14 cellular contexts compared by ENCODE assay signal in the genomic region with DNA sequence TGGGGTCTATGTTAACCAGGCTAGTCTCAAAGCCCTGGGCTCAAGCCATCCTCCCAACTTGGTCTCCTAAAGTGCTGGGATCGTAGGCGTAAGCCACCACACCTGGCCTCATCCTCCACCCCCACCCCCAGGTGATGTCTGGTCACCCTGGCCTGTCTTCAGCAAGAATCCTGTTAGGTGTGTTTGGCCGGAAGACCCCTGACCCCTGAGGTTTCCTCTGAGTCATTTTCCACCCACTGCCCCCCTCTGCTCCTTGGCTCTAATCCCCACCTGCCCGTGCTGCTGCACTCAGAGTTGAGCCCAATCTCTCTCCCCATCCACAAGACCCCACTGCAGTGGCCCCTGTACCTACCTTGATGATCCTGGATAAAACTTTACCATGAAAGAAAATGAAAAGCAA. TPM values are rescaled to one million over a fixed set of nuclear protein-coding genes. Genes with fewer than 3 reads are reported as not detected.
DNase-seq lines count a peak whose midpoint lies in the region; ATAC-seq and TF ChIP-seq lines count a peak whose summit lies in the region.
"Had no signal": no experiment of that assay in that cellular context is flagged by ENCODE, and none has a peak within 500 bp of the region (broad histone marks: within the 10 kb centered on the region; RNA-seq: fewer than 3 reads in every experiment).

No MANE protein-coding gene starts in this region.

- H3K4me1 Mint-ChIP-seq in Caco-2 (ENCODE audit: low read depth, unreplicated experiment) (peaks cover 6% of the 10 kb centered on the region), GM23338 (peaks cover 39% of the 10 kb centered on the region)
- H3K4me1 Mint-ChIP-seq in activated T-helper 17 cell treated with anti-CD3 and anti-CD28 coated beads, Interleukin-2, amount 50 U/mL, for 72 hours: peaks cover 20% of the 10 kb centered on the region
- peaks cover 22% of the 10 kb centered on the region for H3K4me1 Mint-ChIP-seq in activated CD8-positive, alpha-beta memory T cell treated with anti-CD3 and anti-CD28 coated beads, Interleukin-2, amount 10 ng/mL, durations not matched to agents 7 days and 5 days

- POLR2A ChIA-PET in Caco-2 (lab: Charles Lee): no interaction called here

- no peak for ATAC-seq in GM23338
- ATAC-seq in activated T-helper 17 cell treated with anti-CD3 and anti-CD28 coated beads, Interleukin-2, amount 50 U/mL, for 72 hours (replicated peaks): no peak
- no peak for ATAC-seq in activated CD8-positive, alpha-beta memory T cell treated with anti-CD3 and anti-CD28 coated beads, Interleukin-2, amount 10 ng/mL, durations not matched to agents 7 days and 5 days

- H3K4me3 ChIP-seq in Caco-2 (ENCODE audit: low read depth, low read length) (no peak overlapping the region), GM23338 (no peak overlapping the region), iPS-18a (ENCODE audit: low read length) (no peak overlapping the region)

- H3K9me2 ChIP-seq in GM23338 (ENCODE audit: insufficient read depth): no peaks in the 10 kb centered on the region

- no peaks in the 10 kb centered on the region for H3K79me2 ChIP-seq in GM23338 (replicated peaks; ENCODE audit: insufficient read depth)

- H3K36me3 ChIP-seq in Caco-2 (ENCODE audit: control insufficient read depth, insufficient read depth, low read length) (peaks cover 1% of the 10 kb centered on the region), GM23338 (ENCODE audit: insufficient read depth) (no peaks in the 10 kb centered on the region), iPS-18a (ENCODE audit: control insufficient read depth, low read depth, low read length) (peaks cover 3% of the 10 kb centered on the region)

- no peaks in the 10 kb centered on the region for H3K27me3 ChIP-seq in Caco-2 (replicated peaks; ENCODE audit: control insufficient read depth, insufficient read depth, low read length)
- H3K27me3 ChIP-seq in GM23338 (ENCODE audit: insufficient read depth): no peaks in the 10 kb centered on the region
- no peaks in the 10 kb centered on the region for H3K27me3 ChIP-seq in iPS-18a (ENCODE audit: control insufficient read depth, insufficient read depth, low read length)
- H3K27me3 ChIP-seq: neutrophil had no signal

- CTCF ChIA-PET in Caco-2 (lab: Charles Lee): no interaction called here
- CTCF ChIA-PET in activated CD8-positive, alpha-beta memory T cell treated with anti-CD3 and anti-CD28 coated beads, Interleukin-2, amount 10 ng/mL, durations not matched to agents 7 days and 5 days (lab: Charles Lee): no interaction called here

- no peaks in the 10 kb centered on the region for H3K9me3 ChIP-seq in Caco-2
- no peaks in the 10 kb centered on the region for H3K9me3 ChIP-seq in iPS-18a (ENCODE audit: control insufficient read depth, low read depth, low read length)
- H3K9me3 ChIP-seq: neutrophil had no signal

- no peak overlapping the region; the same call in 1 of the 2 replicates for H3K27ac ChIP-seq in GM23338 (ENCODE audit: low read depth)
- H3K27ac ChIP-seq in iPS-18a (ENCODE audit: low read length): no peak overlapping the region

- peak overlapping the region; percentile 79; the same call in 1 of the 2 replicates for H3K4me2 ChIP-seq in GM23338

- no TSS peak for BruUV-seq in Caco-2 (replicated peaks; lab: Mats Ljungman, UMichigan)

- no peak overlapping the region for H2AFZ ChIP-seq in GM23338

- intact Hi-C loops in Caco-2 (cut with micrococcal nuclease; ENCODE audit: unreplicated experiment): no loop called here

- H3K9me3 Mint-ChIP-seq in Caco-2 (ENCODE audit: unreplicated experiment): no peaks in the 10 kb centered on the region
- no peaks in the 10 kb centered on the region for H3K9me3 Mint-ChIP-seq in GM23338
- H3K9me3 Mint-ChIP-seq in activated T-helper 17 cell treated with anti-CD3 and anti-CD28 coated beads, Interleukin-2, amount 50 U/mL, for 72 hours: no peaks in the 10 kb centered on the region
- no peaks in the 10 kb centered on the region for H3K9me3 Mint-ChIP-seq in activated CD8-positive, alpha-beta memory T cell treated with anti-CD3 and anti-CD28 coated beads, Interleukin-2, amount 10 ng/mL, durations not matched to agents 7 days and 5 days (ENCODE audit: low read depth)

- H3K4me1 ChIP-seq in Caco-2: peaks cover 3% of the 10 kb centered on the region; the same call in 1 of the 2 replicates
- H3K4me1 ChIP-seq in GM23338 (ENCODE audit: insufficient read depth): peaks cover 11% of the 10 kb centered on the region
- H3K4me1 ChIP-seq in iPS-18a (ENCODE audit: control insufficient read depth, low read depth, low read length): peaks cover 7% of the 10 kb centered on the region

- peaks cover 21% of the 10 kb centered on the region for H3F3A ChIP-seq in GM23338 (replicated peaks; ENCODE audit: low read depth)

- H3K27me3 Mint-ChIP-seq in Caco-2 (ENCODE audit: insufficient read depth, unreplicated experiment): no peaks in the 10 kb centered on the region
- H3K27me3 Mint-ChIP-seq in GM23338 (ENCODE audit: insufficient read depth, low read depth, poor library complexity): peaks cover 33% of the 10 kb centered on the region
- no peaks in the 10 kb centered on the region for H3K27me3 Mint-ChIP-seq in activated T-helper 17 cell treated with anti-CD3 and anti-CD28 coated beads, Interleukin-2, amount 50 U/mL, for 72 hours
- no peaks in the 10 kb centered on the region for H3K27me3 Mint-ChIP-seq in activated CD8-positive, alpha-beta memory T cell treated with anti-CD3 and anti-CD28 coated beads, Interleukin-2, amount 10 ng/mL, durations not matched to agents 7 days and 5 days

- H3K27ac Mint-ChIP-seq in Caco-2 (ENCODE audit: unreplicated experiment): peak overlapping the region; percentile 69
- H3K27ac Mint-ChIP-seq in GM23338: peak overlapping the region; percentile 99
- H3K27ac Mint-ChIP-seq in activated T-helper 17 cell treated with anti-CD3 and anti-CD28 coated beads, Interleukin-2, amount 50 U/mL, for 72 hours: peak overlapping the region; percentile 23
- no peak overlapping the region for H3K27ac Mint-ChIP-seq in activated CD8-positive, alpha-beta memory T cell treated with anti-CD3 and anti-CD28 coated beads, Interleukin-2, amount 10 ng/mL, durations not matched to agents 7 days and 5 days

- DNase-seq in Caco-2 (no peak), GM23338 (ENCODE audit: low spot score) (no peak), NCI-H82 treated with DMSO at 0.1 percent for 48 hours (lab: John Stamatoyannopoulos, UW; ENCODE audit: unreplicated experiment) (no peak), GM03348 (ENCODE audit: low spot score) (no peak)
- no peak for DNase-seq in activated CD8-positive, alpha-beta memory T cell treated with anti-CD3 and anti-CD28 coated beads, Interleukin-2, amount 10 ng/mL, durations not matched to agents 7 days and 5 days
- DNase-seq: anterior cingulate cortex, glutamatergic neuron, GOT3, NCI-H1436, NCI-H2171, SHP77 had no signal

- no peaks in the 10 kb centered on the region; the same call in 1 of the 2 replicates for H4K20me1 ChIP-seq in GM23338 (replicated peaks; ENCODE audit: insufficient read depth)

- H3K4me3 Mint-ChIP-seq in Caco-2 (ENCODE audit: unreplicated experiment): no peak overlapping the region
- H3K4me3 Mint-ChIP-seq in GM23338: no peak overlapping the region
- H3K4me3 Mint-ChIP-seq in activated T-helper 17 cell treated with anti-CD3 and anti-CD28 coated beads, Interleukin-2, amount 50 U/mL, for 72 hours: peak overlapping the region; percentile 17
- no peak overlapping the region for H3K4me3 Mint-ChIP-seq in activated CD8-positive, alpha-beta memory T cell treated with anti-CD3 and anti-CD28 coated beads, Interleukin-2, amount 10 ng/mL, durations not matched to agents 7 days and 5 days

- TF ChIP-seq CTCF in Caco-2 (IDR thresholded peaks at IDR 0.05; ENCODE audit: insufficient read depth in 1 of 2, low read depth in 1 of 2, low read length in 1 of 2, severe bottlenecking in 1 of 2, unreplicated experiment in 1 of 2): no peak
- TF ChIP-seq CTCF in GM23338 (conservative IDR thresholded peaks at IDR 0.05; ENCODE audit: low read depth in 2 of 2): no peak

- peak overlapping the region; percentile 32 for H3K9ac ChIP-seq in iPS-18a (ENCODE audit: low read length)

- H3K36me3 Mint-ChIP-seq in Caco-2 (ENCODE audit: insufficient read depth, unreplicated experiment) (peaks cover 59% of the 10 kb centered on the region), GM23338 (ENCODE audit: low read depth) (peaks cover 27% of the 10 kb centered on the region)
- peaks cover 43% of the 10 kb centered on the region for H3K36me3 Mint-ChIP-seq in activated T-helper 17 cell treated with anti-CD3 and anti-CD28 coated beads, Interleukin-2, amount 50 U/mL, for 72 hours (ENCODE audit: low read depth)
- H3K36me3 Mint-ChIP-seq in activated CD8-positive, alpha-beta memory T cell treated with anti-CD3 and anti-CD28 coated beads, Interleukin-2, amount 10 ng/mL, durations not matched to agents 7 days and 5 days: peaks cover 14% of the 10 kb centered on the region

RNA-seq across cellular contexts. Expression of gene SLC66A1, which starts 25.2 kb away (rescaled TPM):
- 22.0 and 24.0 TPM in 2 replicates for total RNA-seq in Caco-2 (2022)
- total RNA-seq in GM23338 (2014; rRNA removed; shearing (Covaris generic)): 19.7 and 24.4 TPM in 2 replicates
- polyA plus RNA-seq in GM23338 (2016; fragmentation: Nextera tagmentation; extraction: Ambion mirVana): 6.9 and 8.6 TPM in 2 replicates
- total RNA-seq in activated T-helper 17 cell treated with anti-CD3 and anti-CD28 coated beads, Interleukin-2, amount 50 U/mL, for 72 hours: 1 to 10 TPM; 5.7 to 8.9 TPM
- total RNA-seq in activated CD8-positive, alpha-beta memory T cell treated with anti-CD3 and anti-CD28 coated beads, Interleukin-2, amount 10 ng/mL, durations not matched to agents 7 days and 5 days: 1 to 10 TPM; 8.0 to 8.6 TPM

RNA-seq across cellular contexts. Expression of gene AKR7A2, which starts 25.3 kb away (rescaled TPM):
- 55.4 and 56.7 TPM in 2 replicates for total RNA-seq in Caco-2 (2022)
- 53.6 and 60.0 TPM in 2 replicates for total RNA-seq in GM23338 (2014; rRNA removed; shearing (Covaris generic))
- 18.2 and 20.8 TPM in 2 replicates for polyA plus RNA-seq in GM23338 (2016; fragmentation: Nextera tagmentation; extraction: Ambion mirVana)
- total RNA-seq in activated T-helper 17 cell treated with anti-CD3 and anti-CD28 coated beads, Interleukin-2, amount 50 U/mL, for 72 hours: 10 to 100 TPM; 37.1 to 61.4 TPM
- 10 to 100 TPM; 47.4 to 48.0 TPM for total RNA-seq in activated CD8-positive, alpha-beta memory T cell treated with anti-CD3 and anti-CD28 coated beads, Interleukin-2, amount 10 ng/mL, durations not matched to agents 7 days and 5 days

RNA-seq across cellular contexts. Expression of gene AKR7A3, which starts 48.7 kb away (rescaled TPM):
- total RNA-seq in Caco-2 (2022): 2.4 and 2.8 TPM in 2 replicates
- total RNA-seq in GM23338 (2014; rRNA removed; shearing (Covaris generic)): 0.14 TPM in 1 of 2 replicates, not detected in the other
- polyA plus RNA-seq in GM23338 (2016; fragmentation: Nextera tagmentation; extraction: Ambion mirVana): 0.24 and 0.86 TPM in 2 replicates
- total RNA-seq in activated T-helper 17 cell treated with anti-CD3 and anti-CD28 coated beads, Interleukin-2, amount 50 U/mL, for 72 hours: 1 to 10 TPM in 1 of 2 donors, under 1 TPM in 1; 0.71 to 1.6 TPM
- under 1 TPM; 0.33 to 0.93 TPM for total RNA-seq in activated CD8-positive, alpha-beta memory T cell treated with anti-CD3 and anti-CD28 coated beads, Interleukin-2, amount 10 ng/mL, durations not matched to agents 7 days and 5 days
